Comparison of ENCODE assay signal across 14 cellular contexts in the genomic region with DNA sequence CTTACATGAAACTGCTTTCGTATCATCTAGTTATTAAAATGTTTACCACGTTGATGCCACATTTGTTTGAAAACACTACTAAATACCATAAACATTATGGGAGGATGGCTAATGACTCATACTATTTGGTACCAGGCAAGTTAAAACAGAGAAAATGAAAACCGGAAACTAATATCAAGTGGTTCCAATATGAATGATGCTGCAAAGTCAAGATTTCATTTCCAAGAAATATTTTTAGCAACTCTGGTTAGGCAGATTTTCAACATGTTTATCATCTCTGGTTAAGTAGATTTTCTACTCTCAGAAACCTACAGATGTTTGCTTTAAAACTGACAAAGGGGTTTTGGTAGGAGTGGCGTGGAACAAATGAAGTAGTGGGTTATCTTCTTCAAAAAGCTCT. TPM values are rescaled to one million over a fixed set of nuclear protein-coding genes. Genes with fewer than 3 reads are reported as not detected.
A peak's percentile ranks its signal among the peaks of the same experiment; 100 is the strongest.
DNase-seq lines count a peak whose midpoint lies in the region; ATAC-seq and FAIRE-seq lines count a peak whose summit lies in the region.
"Had no signal": no experiment of that assay in that cellular context is flagged by ENCODE, and none has a peak within 500 bp of the region (broad histone marks: within the 10 kb centered on the region; RNA-seq: fewer than 3 reads in every experiment).

No MANE protein-coding gene starts in this region.

- peaks cover 47% of the 10 kb centered on the region for H3K4me1 ChIP-seq in SJSA1 (replicated peaks)
- H3K4me1 ChIP-seq: Caco-2 had no signal

- no peaks in the 10 kb centered on the region for H3K9me3 Mint-ChIP-seq in immature natural killer cell

- peak; percentile 69 for FAIRE-seq in GM18507 (lab: Jason Lieb, UNC)
- FAIRE-seq: HTR-8/SVneo had no signal

- H3K4me3 ChIP-seq in SJSA1 = no peak overlapping the region
- H3K4me3 ChIP-seq: esophagus squamous epithelium had no signal

- H3K9me3 ChIP-seq in SJSA1 (replicated peaks) = no peaks in the 10 kb centered on the region
- H3K9me3 ChIP-seq: Caco-2, esophagus squamous epithelium had no signal

- H3K27ac Mint-ChIP-seq in immature natural killer cell = peak overlapping the region in 4 of 6 donors; percentile 8 to 73 (median 18)

- H3K27me3 Mint-ChIP-seq in immature natural killer cell (ENCODE audit: low read depth in 3 of 3) = peaks cover 2 to 11% (median 3%) of the 10 kb centered on the region in 3 donors

- H3K36me3 Mint-ChIP-seq in immature natural killer cell = peaks cover 0 to 10% (median 0%) of the 10 kb centered on the region in 3 donors

- peak; percentile 52 for ATAC-seq in HG02678 (IDR thresholded peaks at IDR 0.05; ENCODE audit: unreplicated experiment)
- ATAC-seq in left lobe of liver = no peak
- ATAC-seq in HG02938 (IDR thresholded peaks at IDR 0.05; ENCODE audit: unreplicated experiment) = no peak

- peaks cover 22 to 24% of the 10 kb centered on the region in 2 donors for H3K4me1 Mint-ChIP-seq in immature natural killer cell

- DNase-seq in GM18507 (ENCODE audit: extremely low spot score, insufficient read length, low read depth) (no peak), SJSA1 (ENCODE audit: low read depth in 1 of 2, low spot score in 2 of 2) (peak in 1 of 2 experiments; percentile 76), immature natural killer cell (no peak), left lobe of liver (ENCODE audit: low spot score) (no peak), CD1c-positive myeloid dendritic cell (ENCODE audit: extremely low spot score) (no peak)
- no peak for DNase-seq in central memory CD4-positive, alpha-beta T cell
- DNase-seq: Caco-2, esophagus squamous epithelium, NCI-H1105, NCI-H524, SHP77 had no signal

- H3K4me3 Mint-ChIP-seq in immature natural killer cell = no peak overlapping the region

- peaks cover under 1% of the 10 kb centered on the region; the same call in 1 of the 2 replicates for H3K36me3 ChIP-seq in SJSA1
- H3K36me3 ChIP-seq: esophagus squamous epithelium had no signal

- peak overlapping the region; percentile 84 for H3K27ac ChIP-seq in SJSA1
- H3K27ac ChIP-seq: esophagus squamous epithelium had no signal

- H3K27me3 ChIP-seq in SJSA1 (replicated peaks) = no peaks in the 10 kb centered on the region

RNA-seq across cellular contexts. Expression of a gene that starts 4.9 kb away (rescaled TPM):
- 61.4 and 95.4 TPM in 2 replicates for total RNA-seq in SJSA1 (2014; rRNA removed; shearing (Covaris generic))
- polyA plus RNA-seq in immature natural killer cell = 100 to 1,000 TPM in 2 of 3 donors, 10 to 100 TPM in 1; 92.6 to 115 (median 106) TPM
- total RNA-seq in left lobe of liver = 5.4 TPM
